In genomic region chr6:149855040-149855654, GRCh38 we compare ENCODE assay signal across 13 cellular contexts. TPM values are rescaled to one million over a fixed set of nuclear protein-coding genes. Genes with fewer than 3 reads are reported as not detected.
DNase-seq lines count a peak whose midpoint lies in the region; TF ChIP-seq lines count a peak whose summit lies in the region.
"Had no signal": no experiment of that assay in that cellular context is flagged by ENCODE, and none has a peak within 500 bp of the region (broad histone marks: within the 10 kb centered on the region; RNA-seq: fewer than 3 reads in every experiment).

No MANE protein-coding gene starts in this region.

- POLR2A ChIA-PET in CD4-positive, alpha-beta memory T cell (lab: Charles Lee; ENCODE audit: partially characterized antibody) = no interaction called here

- no peaks in the 10 kb centered on the region for H3K9me3 Mint-ChIP-seq in CD4-positive, alpha-beta memory T cell
- H3K9me3 Mint-ChIP-seq: dendritic cell treated with granulocyte-macrophage colony-stimulating factor and Interleukin-4, amounts not matched to agents 40 ng/mL and 50 ng/mL, for 4 days; IgD-negative memory B cell had no signal

- no peak overlapping the region for H2AFZ ChIP-seq in smooth muscle cell (ENCODE audit: low read depth)

- no peaks in the 10 kb centered on the region for H3K27me3 ChIP-seq in smooth muscle cell (ENCODE audit: low read depth)
- no peaks in the 10 kb centered on the region for H3K27me3 ChIP-seq in CD4-positive, alpha-beta memory T cell (ENCODE audit: insufficient read depth, low read length)
- H3K27me3 ChIP-seq: vagina had no signal

- CTCF ChIA-PET in CD4-positive, alpha-beta memory T cell (lab: Charles Lee; ENCODE audit: partially characterized antibody) = no interaction called here

- no peak for TF ChIP-seq CTCF in HFF-Myc (IDR thresholded peaks at IDR 0.05; ENCODE audit: low read depth, low read length, missing control alignments)
- no peak for TF ChIP-seq CTCF in foreskin fibroblast (IDR thresholded peaks at IDR 0.05; ENCODE audit: low read depth, low read length)
- no peak for TF ChIP-seq CTCF in smooth muscle cell (IDR thresholded peaks at IDR 0.05; ENCODE audit: borderline replicate concordance, insufficient read depth, poor library complexity, severe bottlenecking)

- H3K4me3 Mint-ChIP-seq in CD4-positive, alpha-beta memory T cell = no peak overlapping the region
- H3K4me3 Mint-ChIP-seq: dendritic cell treated with granulocyte-macrophage colony-stimulating factor and Interleukin-4, amounts not matched to agents 40 ng/mL and 50 ng/mL, for 4 days; IgD-negative memory B cell had no signal

- H3F3A ChIP-seq in smooth muscle cell (ENCODE audit: low read depth) = peaks cover 28% of the 10 kb centered on the region

- peaks cover 1 to 14% (median 4%) of the 10 kb centered on the region in 4 donors for H3K4me1 Mint-ChIP-seq in CD4-positive, alpha-beta memory T cell

- H3K27me3 Mint-ChIP-seq in CD4-positive, alpha-beta memory T cell = peaks cover 0 to 5% of the 10 kb centered on the region in 2 donors
- H3K27me3 Mint-ChIP-seq: dendritic cell treated with granulocyte-macrophage colony-stimulating factor and Interleukin-4, amounts not matched to agents 40 ng/mL and 50 ng/mL, for 4 days had no signal

- no peaks in the 10 kb centered on the region for H3K36me3 ChIP-seq in smooth muscle cell (ENCODE audit: low read depth)
- H3K36me3 ChIP-seq in CD4-positive, alpha-beta memory T cell (ENCODE audit: insufficient read depth, low read length) = no peaks in the 10 kb centered on the region
- H3K36me3 ChIP-seq: vagina had no signal

- 2% methylated on average over 5 of the region's 5 CpGs for WGBS in smooth muscle cell (ENCODE audit: low lambda C conversion rate)

- H3K9me3 ChIP-seq in smooth muscle cell (replicated peaks; ENCODE audit: low read depth) = no peaks in the 10 kb centered on the region
- no peaks in the 10 kb centered on the region for H3K9me3 ChIP-seq in CD4-positive, alpha-beta memory T cell (ENCODE audit: control insufficient read depth in 1 of 2, low read length in 2 of 2)
- H3K9me3 ChIP-seq: vagina had no signal

- H3K79me2 ChIP-seq in smooth muscle cell (ENCODE audit: low read depth) = peaks cover 48% of the 10 kb centered on the region

- intact Hi-C loops in CD4-positive, alpha-beta memory T cell (cut with micrococcal nuclease) = no loop called here

- no peaks in the 10 kb centered on the region for H3K36me3 Mint-ChIP-seq in CD4-positive, alpha-beta memory T cell
- H3K36me3 Mint-ChIP-seq: IgD-negative memory B cell had no signal

- peak overlapping the region; percentile 87 for H3K9ac ChIP-seq in smooth muscle cell (ENCODE audit: low read depth)

- H4K20me1 ChIP-seq in smooth muscle cell (ENCODE audit: low read depth) = peaks cover 3% of the 10 kb centered on the region

- H3K27ac ChIP-seq in smooth muscle cell (ENCODE audit: low read depth) = peak overlapping the region; percentile 97
- H3K27ac ChIP-seq in CD4-positive, alpha-beta memory T cell (ENCODE audit: low read depth, low read length) = no peak overlapping the region
- H3K27ac ChIP-seq: vagina had no signal

- H3K4me2 ChIP-seq in smooth muscle cell = peak overlapping the region; percentile 81

- no peak overlapping the region for H3K27ac Mint-ChIP-seq in CD4-positive, alpha-beta memory T cell
- H3K27ac Mint-ChIP-seq: dendritic cell treated with granulocyte-macrophage colony-stimulating factor and Interleukin-4, amounts not matched to agents 40 ng/mL and 50 ng/mL, for 4 days; IgD-negative memory B cell had no signal

- H3K4me3 ChIP-seq in HFF-Myc (replicated peaks; ENCODE audit: low read depth, low read length) (peak overlapping the region; percentile 20), foreskin fibroblast (ENCODE audit: low read depth in 1 of 2, low read length in 2 of 2) (peak overlapping the region in 1 of 2 donors; percentile 37), smooth muscle cell (peak overlapping the region; percentile 27)
- no peak overlapping the region for H3K4me3 ChIP-seq in CD4-positive, alpha-beta memory T cell (ENCODE audit: low read length in 2 of 2)
- H3K4me3 ChIP-seq: vagina had no signal

- H3K4me1 ChIP-seq in smooth muscle cell (ENCODE audit: low read depth) = peaks cover 24% of the 10 kb centered on the region
- peaks cover 8% of the 10 kb centered on the region for H3K4me1 ChIP-seq in CD4-positive, alpha-beta memory T cell (ENCODE audit: insufficient read depth, low read length)

- no peak for DNase-seq in HFF-Myc (ENCODE audit: extremely low read depth, low read depth)
- DNase-seq in SW480 (ENCODE audit: low spot score) = peak; percentile 64
- DNase-seq in foreskin fibroblast = peak; percentile 87 to 93
- DNase-seq in smooth muscle cell (lab: John Stamatoyannopoulos, UW; ENCODE audit: unreplicated experiment) = no peak
- no peak for DNase-seq in NCI-H1694 (lab: John Stamatoyannopoulos, UW)
- no peak for DNase-seq in NK-92 treated with Interleukin-12 subunit alpha and Interleukin-12 subunit beta, amount 100 ng/mL, for 24 hours (lab: John Stamatoyannopoulos, UW)
- no peak for DNase-seq in CD4-positive, alpha-beta memory T cell
- DNase-seq: SHP77; stimulated activated CD4-positive, alpha-beta T cell treated with anti-CD3 and anti-CD28 coated beads, Interleukin-4, amount 100 ng/mL, for 4 hours had no signal

RNA-seq across cellular contexts. Expression of gene LRP11, which starts 9.0 kb away (rescaled TPM):
- total RNA-seq in smooth muscle cell = 69.5 and 85.5 TPM in 2 replicates
- polyA plus RNA-seq in smooth muscle cell = 62.0 and 75.3 TPM in 2 replicates
- total RNA-seq in CD4-positive, alpha-beta memory T cell = 1 to 10 TPM; 3.6 to 5.6 TPM
- 1 to 10 TPM; 1.2 to 2.3 TPM for polyA plus RNA-seq in CD4-positive, alpha-beta memory T cell

RNA-seq across cellular contexts. Expression of gene RAET1E, which starts 42.8 kb away (rescaled TPM):
- total RNA-seq in smooth muscle cell = not detected in 2 replicates
- not detected in 2 replicates for polyA plus RNA-seq in smooth muscle cell
- not detected for total RNA-seq in CD4-positive, alpha-beta memory T cell
- polyA plus RNA-seq in CD4-positive, alpha-beta memory T cell = not detected
- total RNA-seq: H1 had no signal
- polyA plus RNA-seq: H1, IgD-negative memory B cell had no signal

Comparison
In these comparisons a context has a peak if more than half of its experiments do, and no peak if none do; other contexts are left out.
1. DNase-seq: peak in SW480 (single experiment) and foreskin fibroblast (2 of 2); none in HFF-Myc (single experiment), smooth muscle cell (single experiment), NCI-H1694 (single experiment), NK-92 treated with Interleukin-12 subunit alpha and Interleukin-12 subunit beta, amount 100 ng/mL, for 24 hours (single experiment) and CD4-positive, alpha-beta memory T cell (0 of 5).
2. H3K4me3 ChIP-seq: peak in HFF-Myc (single experiment) and smooth muscle cell (single experiment); none in CD4-positive, alpha-beta memory T cell (0 of 2).
3. RNA of gene LRP11, which starts 9.0 kb away (total RNA-seq): 69.5 to 85.5 TPM in smooth muscle cell; 3.6 to 5.6 TPM in CD4-positive, alpha-beta memory T cell; every median in the first group is over 10 times any median in the second.